8 cellular contexts compared by ENCODE assay signal in genomic region chr4:174214102-174214878, GRCh38.
DNase-seq lines count a peak whose midpoint lies in the region; ATAC-seq and TF ChIP-seq lines count a peak whose summit lies in the region.

No MANE protein-coding gene starts in this region.

- no peak overlapping the region for H3K27ac ChIP-seq in ascending aorta

- peaks cover 23% of the 10 kb centered on the region for H3K27me3 ChIP-seq in ascending aorta

- peaks cover 0 to 15% of the 10 kb centered on the region in 2 donors for H3K4me1 ChIP-seq in ascending aorta

- H3K4me1 Mint-ChIP-seq in mesothelial cell of epicardium: peaks cover 64% of the 10 kb centered on the region

- TF ChIP-seq CTCF in ascending aorta (IDR thresholded peaks at IDR 0.05) (no peak), mesothelial cell of epicardium (IDR thresholded peaks at IDR 0.05; ENCODE audit: unreplicated experiment) (no peak)

- H3K4me3 Mint-ChIP-seq in mesothelial cell of epicardium: peak overlapping the region; percentile 68

- no peaks in the 10 kb centered on the region for H3K36me3 Mint-ChIP-seq in mesothelial cell of epicardium

- H3K36me3 ChIP-seq in ascending aorta: no peaks in the 10 kb centered on the region

- H3K9me3 ChIP-seq in ascending aorta: no peaks in the 10 kb centered on the region

- intact Hi-C loops in ascending aorta (cut with DNase I): no loop called here

- ATAC-seq in HG03039 (IDR thresholded peaks at IDR 0.05; ENCODE audit: unreplicated experiment): peak; percentile 57

- H3K9me3 Mint-ChIP-seq in mesothelial cell of epicardium: no peaks in the 10 kb centered on the region

- peaks cover 91% of the 10 kb centered on the region for H3K27me3 Mint-ChIP-seq in mesothelial cell of epicardium (ENCODE audit: low read depth)

- H3K4me3 ChIP-seq in ascending aorta: peak overlapping the region; percentile 13 to 47

- DNase-seq in ELF-1 (ENCODE audit: low read depth, low spot score) (peak; percentile 79), ascending aorta (ENCODE audit: low spot score in 2 of 2) (no peak), mesothelial cell of epicardium (ENCODE audit: low spot score in 2 of 2, unreplicated experiment in 2 of 2) (no peak), SHP77 (lab: John Stamatoyannopoulos, UW) (no peak), NCI-H345 treated with DMSO at 0.1 percent for 48 hours (lab: John Stamatoyannopoulos, UW; ENCODE audit: unreplicated experiment) (no peak), NCI-H345 (lab: John Stamatoyannopoulos, UW) (no peak), NCI-H1436 treated with DMSO at 0.1 percent for 48 hours (lab: John Stamatoyannopoulos, UW) (no peak)

- H3K27ac Mint-ChIP-seq in mesothelial cell of epicardium: peak overlapping the region; percentile 64
